Comparison of ENCODE assay signal across 10 cellular contexts in genomic region chrX:106009145-106009544, GRCh38. TPM values are rescaled to one million over a fixed set of nuclear protein-coding genes. Genes with fewer than 3 reads are reported as not detected.
"Had no signal": no experiment of that assay in that cellular context is flagged by ENCODE, and none has a peak within 500 bp of the region (broad histone marks: within the 10 kb centered on the region; RNA-seq: fewer than 3 reads in every experiment).

No MANE protein-coding gene starts in this region.

- H3K4me3 Mint-ChIP-seq: IgD-negative memory B cell had no signal

- H3K36me3 Mint-ChIP-seq: IgD-negative memory B cell had no signal

- H3K9ac ChIP-seq: KMS-11 had no signal

- H3K4me3 ChIP-seq: K562 had no signal

- FAIRE-seq: HTR-8/SVneo, K562 had no signal

- H3K27ac Mint-ChIP-seq: IgD-negative memory B cell had no signal

- H3K27ac ChIP-seq: HL-60, KMS-11 had no signal

- H3K4me2 ChIP-seq: KMS-11 had no signal

- ATAC-seq: K562 had no signal

- H3K27me3 Mint-ChIP-seq: IgD-negative memory B cell had no signal

- DNase-seq: IMR-90, KBM-7, KG1 had no signal

RNA-seq across cellular contexts. Expression of gene SERPINA7, which starts 29.4 kb away (rescaled TPM):
- total RNA-seq: HT-29, HT1080, IMR-90, K562 had no signal
- polyA plus RNA-seq: IgD-negative memory B cell, IMR-90, K562 had no signal
